1 cellular context compared by ENCODE assay signal in the genomic region with DNA sequence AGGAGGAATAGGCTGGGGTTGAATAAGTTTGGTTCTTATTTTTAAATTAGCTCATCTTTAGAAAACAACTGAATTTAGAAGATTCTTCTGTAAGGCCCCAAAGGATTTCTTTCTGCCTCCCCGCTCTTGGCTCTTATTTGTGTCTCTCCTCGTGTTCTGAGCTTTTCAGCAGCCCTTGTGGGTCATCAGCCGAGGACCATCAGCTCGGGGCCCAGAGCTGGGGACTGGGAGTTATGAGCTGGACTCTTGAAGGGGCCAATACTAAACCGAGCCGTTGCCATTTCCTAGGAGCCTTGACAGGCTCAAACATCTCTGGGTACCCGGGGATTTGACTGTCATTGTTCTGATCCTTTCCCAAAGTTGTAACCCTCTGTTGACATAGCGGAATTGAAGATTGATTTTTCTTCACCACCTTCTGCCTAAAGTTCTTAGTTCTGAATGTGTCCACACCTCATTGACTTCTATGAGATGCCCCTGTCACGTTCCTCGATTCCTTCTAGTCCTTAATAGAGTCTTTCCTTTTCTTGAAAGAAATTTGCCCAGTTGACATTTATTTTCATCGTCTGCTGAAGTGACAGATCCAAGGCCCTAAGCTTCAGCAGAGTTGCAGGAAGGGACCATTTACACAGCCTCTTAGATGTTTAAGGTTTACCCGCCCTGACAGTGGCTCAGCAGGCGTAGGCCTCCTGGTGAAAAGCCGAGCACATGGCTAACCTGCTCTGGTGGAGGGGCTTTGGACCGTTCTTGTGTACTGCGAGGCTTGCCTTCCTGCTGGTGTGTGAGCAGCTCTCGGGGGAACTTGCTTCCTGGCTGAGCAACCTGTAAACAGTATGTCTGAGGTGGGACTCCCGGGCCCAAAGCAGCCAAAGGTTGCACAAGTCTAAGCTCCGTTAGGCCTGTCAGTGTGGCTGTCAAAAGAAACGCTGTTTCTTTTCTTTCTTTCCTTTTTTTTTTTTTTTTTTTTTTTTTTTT.
TF ChIP-seq lines count a peak whose summit lies in the region.

No MANE protein-coding gene starts in this region.

TF ChIP-seq in IMR-90, 13 proteins besides CTCF, POLR2A, EP300 and RAD21:
- TF ChIP-seq NFE2L2 (IDR thresholded peaks at IDR 0.05; ENCODE audit: low read depth, low read length): no peak
- TF ChIP-seq, protein P1, sequence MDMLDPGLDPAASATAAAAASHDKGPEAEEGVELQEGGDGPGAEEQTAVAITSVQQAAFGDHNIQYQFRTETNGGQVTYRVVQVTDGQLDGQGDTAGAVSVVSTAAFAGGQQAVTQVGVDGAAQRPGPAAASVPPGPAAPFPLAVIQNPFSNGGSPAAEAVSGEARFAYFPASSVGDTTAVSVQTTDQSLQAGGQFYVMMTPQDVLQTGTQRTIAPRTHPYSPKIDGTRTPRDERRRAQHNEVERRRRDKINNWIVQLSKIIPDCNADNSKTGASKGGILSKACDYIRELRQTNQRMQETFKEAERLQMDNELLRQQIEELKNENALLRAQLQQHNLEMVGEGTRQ (IDR thresholded peaks at IDR 0.05; ENCODE audit: low read depth, low read length): no peak
- no peak for TF ChIP-seq CHD1 (IDR thresholded peaks at IDR 0.05; ENCODE audit: low read depth, low read length)
- TF ChIP-seq CEBPB (IDR thresholded peaks at IDR 0.05; ENCODE audit: low read depth, low read length): no peak
- TF ChIP-seq RFX5 (IDR thresholded peaks at IDR 0.05; ENCODE audit: low read depth, low read length): no peak
- TF ChIP-seq, protein P2, sequence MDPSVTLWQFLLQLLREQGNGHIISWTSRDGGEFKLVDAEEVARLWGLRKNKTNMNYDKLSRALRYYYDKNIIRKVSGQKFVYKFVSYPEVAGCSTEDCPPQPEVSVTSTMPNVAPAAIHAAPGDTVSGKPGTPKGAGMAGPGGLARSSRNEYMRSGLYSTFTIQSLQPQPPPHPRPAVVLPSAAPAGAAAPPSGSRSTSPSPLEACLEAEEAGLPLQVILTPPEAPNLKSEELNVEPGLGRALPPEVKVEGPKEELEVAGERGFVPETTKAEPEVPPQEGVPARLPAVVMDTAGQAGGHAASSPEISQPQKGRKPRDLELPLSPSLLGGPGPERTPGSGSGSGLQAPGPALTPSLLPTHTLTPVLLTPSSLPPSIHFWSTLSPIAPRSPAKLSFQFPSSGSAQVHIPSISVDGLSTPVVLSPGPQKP (IDR thresholded peaks at IDR 0.05; ENCODE audit: borderline replicate concordance, low read depth, low read length): no peak
- peak; percentile 38; the same call in 1 of the 2 replicates for TF ChIP-seq MAFK (IDR thresholded peaks at IDR 0.05; ENCODE audit: low read depth, low read length)
TF ChIP-seq in IMR-90: peak in this region for 1.
